In the genomic region with DNA sequence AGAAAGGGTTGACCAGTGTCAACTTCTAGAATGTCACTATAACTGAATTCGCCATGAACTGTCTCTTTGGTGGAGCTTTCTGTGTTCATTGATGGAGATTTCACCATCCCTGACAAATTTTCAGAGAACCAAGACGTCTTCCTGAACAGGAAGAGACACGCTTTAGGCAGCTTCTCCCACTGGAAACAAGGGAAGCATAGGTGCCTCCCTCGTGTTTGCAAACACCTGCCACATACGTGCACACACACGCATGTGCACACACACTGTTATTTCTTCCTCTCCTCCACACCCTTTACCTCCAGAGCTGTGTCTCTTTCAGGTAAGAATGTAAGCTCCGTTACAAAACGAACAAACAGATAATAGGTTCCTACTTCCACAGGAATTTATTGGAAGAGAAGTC, we compare ENCODE assay signal across 26 cellular contexts.
"Had no signal": no experiment of that assay in that cellular context is flagged by ENCODE, and none has a peak within 500 bp of the region (broad histone marks: within the 10 kb centered on the region; RNA-seq: fewer than 3 reads in every experiment).

No MANE protein-coding gene starts in this region.

- DNase-seq: dermis blood vessel endothelial cell; effector memory CD8-positive, alpha-beta T cell; foreskin melanocyte; glutamatergic neuron; heart right ventricle; hippocampal formation; kidney glomerular epithelial cell; left ventricle myocardium superior; lower lobe of right lung; natural killer cell; right lobe of liver; stimulated activated CD4-positive, alpha-beta T cell treated with anti-CD3 and anti-CD28 coated beads, Interleukin-12 subunit alpha, Interleukin-12 subunit beta, amount 100 ng/mL, for 4 hours; stimulated activated CD4-positive, alpha-beta T cell treated with anti-CD3 and anti-CD28 coated beads, Interleukin-1b, Interleukin-23, amount 100 ng/mL, for 48 hours; stimulated activated CD4-positive, alpha-beta T cell treated with anti-CD3 and anti-CD28 coated beads, Interleukin-4, amount 100 ng/mL, for 1 hour; stimulated activated CD8-positive, alpha-beta memory T cell treated with anti-CD3 and anti-CD28 coated beads, Interleukin-4, amount 100 ng/mL, for 48 hours; stimulated activated naive CD4-positive, alpha-beta T cell; stimulated activated naive CD8-positive, alpha-beta T cell treated with anti-CD3 and anti-CD28 coated beads, Interleukin-15, amount 100 ng/mL, for 72 hours; thyroid gland; trophoblast cell had no signal

- H3K27ac ChIP-seq: coronary artery, heart right ventricle, lower lobe of right lung, neutrophil, parathyroid adenoma, right lobe of liver, thyroid gland, vagina had no signal

- FAIRE-seq: endometrium had no signal

- H3K27me3 ChIP-seq: esophagus muscularis mucosa, neutrophil, right lobe of liver, thyroid gland, vagina had no signal

- H3K4me3 ChIP-seq: coronary artery, esophagus muscularis mucosa, heart right ventricle, lower lobe of right lung, right lobe of liver, smooth muscle cell, thyroid gland, vagina had no signal

- H3K9me3 ChIP-seq: esophagus muscularis mucosa, heart right ventricle, lower lobe of right lung, neutrophil, right lobe of liver, thyroid gland, vagina had no signal

- ATAC-seq: effector memory CD8-positive, alpha-beta T cell; heart right ventricle; left ventricle myocardium superior; lower lobe of right lung; natural killer cell; right lobe of liver; stimulated activated naive CD8-positive, alpha-beta T cell treated with anti-CD3 and anti-CD28 coated beads, Interleukin-15, amount 100 ng/mL, for 72 hours had no signal

- H3K36me3 ChIP-seq: neutrophil had no signal

- H3K4me1 ChIP-seq: lower lobe of right lung, parathyroid adenoma, vagina had no signal
